Comparison of ENCODE assay signal across 8 cellular contexts in genomic region chr16:48613061-48613957, GRCh38. TPM values are rescaled to one million over a fixed set of nuclear protein-coding genes. Genes with fewer than 3 reads are reported as not detected.
DNase-seq lines count a peak whose midpoint lies in the region; ATAC-seq and TF ChIP-seq lines count a peak whose summit lies in the region.

No MANE protein-coding gene starts in this region.

- WGBS in mammary epithelial cell (ENCODE audit: low coverage, missing lambda C conversion rate), result 50% methylated on average over 4 of the region's 5 CpGs
- WGBS in neuronal stem cell (ENCODE audit: extremely low coverage in 2 of 2, insufficient read length in 2 of 2, insufficient replicate concordance in 1 of 2), 2 donors, result no CpG with 5 or more reads among the region's 5 CpGs

- H3K4ac ChIP-seq in neuronal stem cell (ENCODE audit: low read length), result no peak overlapping the region

- peaks cover 6% of the 10 kb centered on the region for H3K79me1 ChIP-seq in neuronal stem cell (ENCODE audit: low read depth, low read length)

- H2BK12ac ChIP-seq in neuronal stem cell (ENCODE audit: low read length), result no peak overlapping the region

- no peak overlapping the region for H2BK5ac ChIP-seq in neuronal stem cell (ENCODE audit: low read length)

- no peak overlapping the region for H2BK15ac ChIP-seq in neuronal stem cell (ENCODE audit: low read length)

- H2AFZ ChIP-seq in mammary epithelial cell (ENCODE audit: low read depth, low read length) (peak overlapping the region; percentile 58), neuronal stem cell (ENCODE audit: low read length) (peak overlapping the region; percentile 63)

- H2BK120ac ChIP-seq in neuronal stem cell (ENCODE audit: low read depth, low read length), result no peak overlapping the region

- no peak overlapping the region for H3K18ac ChIP-seq in neuronal stem cell (ENCODE audit: low read length)

- peak; percentile 46 for ATAC-seq in HG02981 (IDR thresholded peaks at IDR 0.05; ENCODE audit: unreplicated experiment)
- peak; percentile 69 to 71 (median 70) for ATAC-seq in T-cell (replicated peaks in 1 of 4)

- no TSS peak for BruUV-seq in mammary epithelial cell (replicated peaks; lab: Mats Ljungman, UMichigan)

- peaks cover 47 to 59% (median 52%) of the 10 kb centered on the region in 3 donors for H3K4me1 Mint-ChIP-seq in T-cell

- no peak overlapping the region for H4K91ac ChIP-seq in neuronal stem cell (ENCODE audit: low read depth, low read length, poor library complexity)

- no peak for TF ChIP-seq CTCF in mammary epithelial cell (conservative IDR thresholded peaks at IDR 0.05 in 1 of 2, IDR thresholded peaks at IDR 0.05 in 1 of 2; ENCODE audit: extremely low read depth in 1 of 2, insufficient read depth in 1 of 2, low read depth in 1 of 2, low read length in 2 of 2)

- dilution Hi-C loops in mammary epithelial cell (cut with HindIII; ENCODE audit: low sequenced_read_pairs), result loop anchor here (25.0 kb wide), 1 partner anchor 251 kb away; no protein-coding TSS in a partner anchor

- POLR2A ChIA-PET in T-cell (lab: Charles Lee) (interaction anchor here (0.5 to 2.0 kb wide), 19 partner anchors 9 to 1975 kb away, joined by 3 to 11 read pairs (median 4); no protein-coding TSS in a partner anchor), HEK293T (lab: Yijun Ruan, JAX) (interaction anchor here (0.7 to 0.9 kb wide), 2 partner anchors 10 to 105 kb away, joined by 3 read pairs; no protein-coding TSS in a partner anchor)

- peak; percentile 49 for TF ChIP-seq POLR2A in GM18526 (IDR thresholded peaks at IDR 0.05; ENCODE audit: extremely low read depth, insufficient read length)

- peak overlapping the region; percentile 97 to 98 for H3K27ac Mint-ChIP-seq in T-cell

- H3K27ac ChIP-seq in mammary epithelial cell (ENCODE audit: insufficient read depth, low read depth, low read length), result peak overlapping the region; percentile 95
- no peak overlapping the region for H3K27ac ChIP-seq in neuronal stem cell (replicated peaks; ENCODE audit: low read length)

- peak overlapping the region in 2 of 3 donors; percentile 65 to 68 for H3K4me3 Mint-ChIP-seq in T-cell

- peaks cover 5% of the 10 kb centered on the region for H3K36me3 Mint-ChIP-seq in T-cell

- intact Hi-C loops in mammary epithelial cell (cut with micrococcal nuclease), result no loop called here

- DNase-seq in T-cell, result peak; percentile 35 to 81 (median 71)
- DNase-seq in mammary epithelial cell, result peak; percentile 11
- DNase-seq in neuronal stem cell (ENCODE audit: low spot score), result no peak
- DNase-seq in NCI-H345 treated with DMSO at 0.1 percent for 48 hours (lab: John Stamatoyannopoulos, UW; ENCODE audit: unreplicated experiment), result no peak
- DNase-seq in HEK293T (ENCODE audit: extremely low spot score), result no peak
- DNase-seq in NCI-H1930 (lab: John Stamatoyannopoulos, UW), result no peak

- peaks cover 0 to 4% (median 3%) of the 10 kb centered on the region in 3 donors for H3K9me3 Mint-ChIP-seq in T-cell

- in situ Hi-C loops in mammary epithelial cell (cut with MboI; ENCODE audit: low sequenced_read_pairs in 2 of 2), result loop anchor here in 1 of 2 donors (10.0 kb wide), 1 partner anchor 69 kb away; no protein-coding TSS in a partner anchor

- no peak overlapping the region for H3K14ac ChIP-seq in neuronal stem cell (ENCODE audit: low read length)

- no peaks in the 10 kb centered on the region for H4K20me1 ChIP-seq in mammary epithelial cell (ENCODE audit: insufficient read depth, low read length)

- no peak overlapping the region for H3K4me3 ChIP-seq in mammary epithelial cell (replicated peaks in 1 of 3; ENCODE audit: insufficient read depth in 1 of 3, low read depth in 2 of 3, low read length in 3 of 3)
- H3K4me3 ChIP-seq in neuronal stem cell (ENCODE audit: low read length in 2 of 2), result no peak overlapping the region

- H3K4me1 ChIP-seq in mammary epithelial cell (ENCODE audit: insufficient read depth, low read length), result peaks cover 30% of the 10 kb centered on the region
- peaks cover 0 to 2% of the 10 kb centered on the region in 2 donors for H3K4me1 ChIP-seq in neuronal stem cell (ENCODE audit: control insufficient read depth in 2 of 2, insufficient read depth in 1 of 2, low read depth in 1 of 2, low read length in 2 of 2)

- H3K36me3 ChIP-seq in mammary epithelial cell (ENCODE audit: insufficient read depth, low read length) (no peaks in the 10 kb centered on the region), neuronal stem cell (replicated peaks in 1 of 2; ENCODE audit: control insufficient read depth in 2 of 2, insufficient read depth in 2 of 2, low read length in 2 of 2) (peaks cover 0 to 5% of the 10 kb centered on the region in 2 donors)

- no peak overlapping the region for H2AK5ac ChIP-seq in neuronal stem cell (ENCODE audit: low read depth, low read length)

- H3K27me3 Mint-ChIP-seq in T-cell, result peaks cover 0 to 1% of the 10 kb centered on the region in 2 donors

- H3K4me2 ChIP-seq in mammary epithelial cell (ENCODE audit: insufficient read depth, low read depth, low read length) (no peak overlapping the region), neuronal stem cell (ENCODE audit: insufficient read depth, low read length, poor library complexity, severe bottlenecking) (no peak overlapping the region)

- CTCF ChIA-PET in T-cell (lab: Charles Lee) (interaction anchor here (0.7 to 2.6 kb wide), 8 partner anchors 9 to 247 kb away, joined by 3 to 53 read pairs (median 5); partner anchors contain the start of gene SIAH1 (in 1 of the 2)), mammary epithelial cell (lab: Charles Lee; ENCODE audit: low non-redundant PET) (no interaction called here), HEK293T (lab: Yijun Ruan, JAX) (interaction anchor here (1.3 to 1.4 kb wide), 2 partner anchors 10 to 17 kb away, joined by 4 to 5 read pairs; no protein-coding TSS in a partner anchor)

- no peak overlapping the region for H4K8ac ChIP-seq in neuronal stem cell (ENCODE audit: low read depth, low read length)

- H3K9me3 ChIP-seq in mammary epithelial cell (replicated peaks; ENCODE audit: insufficient read depth, low read length), result no peaks in the 10 kb centered on the region
- H3K9me3 ChIP-seq in neuronal stem cell (replicated peaks in 1 of 2; ENCODE audit: control insufficient read depth in 2 of 2, insufficient read depth in 1 of 2, low read depth in 1 of 2, low read length in 2 of 2), result peaks cover 0 to 4% of the 10 kb centered on the region in 2 donors

- peaks cover 16% of the 10 kb centered on the region for H3K79me2 ChIP-seq in mammary epithelial cell (ENCODE audit: insufficient read depth, low read length)

- H3K23ac ChIP-seq in neuronal stem cell (ENCODE audit: low read depth, low read length, poor library complexity), result no peak overlapping the region

- no peaks in the 10 kb centered on the region for H3K27me3 ChIP-seq in mammary epithelial cell (ENCODE audit: insufficient read depth, low read length)
- H3K27me3 ChIP-seq in neuronal stem cell (ENCODE audit: control insufficient read depth in 3 of 3, insufficient read depth in 3 of 3, low read depth in 1 of 3, low read length in 3 of 3), result peaks cover 0 to 2% (median 0%) of the 10 kb centered on the region in 3 experiments

- H3K9ac ChIP-seq in mammary epithelial cell (ENCODE audit: insufficient read depth, low read length), result peak overlapping the region; percentile 4
- no peak overlapping the region for H3K9ac ChIP-seq in neuronal stem cell (ENCODE audit: low read depth, low read length, poor library complexity)

TF ChIP-seq in HEK293T, 16 proteins besides CTCF, POLR2A, EP300 and RAD21:
- TF ChIP-seq BHLHE40 (IDR thresholded peaks at IDR 0.05; ENCODE audit: borderline replicate concordance), result no peak
- no peak for TF ChIP-seq LEF1 (IDR thresholded peaks at IDR 0.05; ENCODE audit: borderline replicate concordance)
- no peak for TF ChIP-seq SP1 (IDR thresholded peaks at IDR 0.05)
- no peak for TF ChIP-seq SUZ12 (IDR thresholded peaks at IDR 0.05)
- TF ChIP-seq CTBP1 (IDR thresholded peaks at IDR 0.05; ENCODE audit: borderline replicate concordance), result no peak
- TF ChIP-seq FOXK2 (IDR thresholded peaks at IDR 0.05), result no peak
- no peak for TF ChIP-seq PKNOX1 (IDR thresholded peaks at IDR 0.05)
- no peak for TF ChIP-seq TARDBP (IDR thresholded peaks at IDR 0.05)
- no peak for TF ChIP-seq FOXA1 (IDR thresholded peaks at IDR 0.05)
- no peak for TF ChIP-seq L3MBTL2 (conservative IDR thresholded peaks at IDR 0.05)
- TF ChIP-seq ELF4 (IDR thresholded peaks at IDR 0.05), result no peak
- TF ChIP-seq ZNF384 (IDR thresholded peaks at IDR 0.05), result no peak
- TF ChIP-seq ARNT (IDR thresholded peaks at IDR 0.05), result no peak
TF ChIP-seq in HEK293T: peak in this region for 0.

RNA-seq across cellular contexts. Expression of gene N4BP1, which starts 3.3 kb away (rescaled TPM):
- total RNA-seq in T-cell (10 to 100 TPM; 49.5 to 91.7 (median 54.3) TPM), mammary epithelial cell (10 to 100 TPM; 32.8 to 34.3 TPM)
- 10.5 TPM for polyA plus RNA-seq in mammary epithelial cell
- 24.0 TPM for polyA minus RNA-seq in mammary epithelial cell
- polyA plus RNA-seq in neuronal stem cell (2013, experiment 1 of 2), result 16.8 TPM
- polyA plus RNA-seq in neuronal stem cell (2013, experiment 2 of 2), result 18.2 TPM

Comparison
In these comparisons a context has a peak if more than half of its experiments do, and no peak if none do; other contexts are left out.
1. DNase-seq: peak in T-cell (34 of 34) and mammary epithelial cell (single experiment); none in neuronal stem cell (single experiment), NCI-H345 treated with DMSO at 0.1 percent for 48 hours (single experiment), HEK293T (single experiment) and NCI-H1930 (0 of 2).